25 cellular contexts compared by ENCODE assay signal in the genomic region with DNA sequence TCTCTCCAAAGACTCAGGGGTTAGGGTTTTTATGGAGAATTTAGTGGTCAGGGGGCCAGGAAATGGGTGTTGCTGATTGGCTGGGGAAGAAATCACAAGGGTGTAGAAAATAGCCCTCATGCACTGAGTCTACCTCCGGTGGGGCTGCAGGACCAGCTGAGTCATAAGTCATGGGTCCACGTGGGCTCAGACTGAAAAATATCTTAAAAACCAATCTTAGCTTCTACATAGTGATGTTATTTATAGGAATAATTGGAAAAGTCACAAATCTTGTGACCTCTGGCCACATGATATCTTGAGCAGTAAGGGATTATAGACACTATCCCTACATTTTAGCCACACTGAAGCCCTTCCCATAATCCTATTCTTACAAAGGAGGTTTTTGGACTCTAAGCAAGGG.
"Had no signal": no experiment of that assay in that cellular context is flagged by ENCODE, and none has a peak within 500 bp of the region (broad histone marks: within the 10 kb centered on the region; RNA-seq: fewer than 3 reads in every experiment).

No MANE protein-coding gene starts in this region.

- H3K27me3 ChIP-seq: adrenal gland, body of pancreas, colonic mucosa, esophagus squamous epithelium had no signal

- H3K4me3 ChIP-seq: adrenal gland, body of pancreas, colonic mucosa, esophagus squamous epithelium had no signal

- ATAC-seq: activated CD4-positive, alpha-beta T cell treated with anti-CD3 and anti-CD28 coated beads for 36 hours; activated CD8-positive, alpha-beta memory T cell treated with anti-CD3 and anti-CD28 coated beads, Interleukin-2, amount 10 ng/mL, durations not matched to agents 7 days and 5 days; activated CD8-positive, alpha-beta T cell treated with anti-CD3 and anti-CD28 coated beads, Interleukin-2, amount 10 ng/mL, durations not matched to agents 7 days and 5 days; activated naive CD8-positive, alpha-beta T cell treated with anti-CD3 and anti-CD28 coated beads, Interleukin-2, amount 50 U/mL, for 24 hours; body of pancreas; T-helper 17 cell had no signal

- H3K36me3 ChIP-seq: adrenal gland, colonic mucosa, esophagus squamous epithelium had no signal

- H3K27ac ChIP-seq: adrenal gland, body of pancreas, colonic mucosa, epithelial cell of prostate, esophagus squamous epithelium had no signal

- DNase-seq: activated CD4-positive, alpha-beta memory T cell treated with anti-CD3 and anti-CD28 coated beads for 36 hours; activated CD4-positive, alpha-beta T cell treated with anti-CD3 and anti-CD28 coated beads for 36 hours; activated CD4-positive, alpha-beta T cell treated with anti-CD3 and anti-CD28 coated beads, Interleukin-2, amount 10 ng/mL, durations not matched to agents 24 days and 14 days; activated CD4-positive, CD25-positive, alpha-beta regulatory T cell; activated CD4-positive, CD25-positive, alpha-beta regulatory T cell treated with anti-CD3 and anti-CD28 coated beads, Interleukin-2, amount 50 U/mL, for 72 hours; activated CD8-positive, alpha-beta memory T cell treated with anti-CD3 and anti-CD28 coated beads, Interleukin-2, amount 10 ng/mL, durations not matched to agents 7 days and 5 days; activated CD8-positive, alpha-beta memory T cell treated with anti-CD3 and anti-CD28 coated beads, Interleukin-2, amount 50 U/mL, for 4 hours; activated CD8-positive, alpha-beta T cell treated with anti-CD3 and anti-CD28 coated beads, Interleukin-2, amount 10 ng/mL, durations not matched to agents 7 days and 5 days; activated effector memory CD4-positive, alpha-beta T cell treated with anti-CD3 and anti-CD28 coated beads, Interleukin-2, amount 50 U/mL, for 16 hours; activated naive CD4-positive, alpha-beta T cell treated with anti-CD3 and anti-CD28 coated beads for 36 hours; activated naive CD8-positive, alpha-beta T cell treated with anti-CD3 and anti-CD28 coated beads for 36 hours; activated naive CD8-positive, alpha-beta T cell treated with anti-CD3 and anti-CD28 coated beads, Interleukin-2, amount 50 U/mL, for 24 hours; activated T-cell treated with anti-CD3 and anti-CD28 coated beads, Interleukin-2, amount 50 U/mL, for 1 hour; activated T-cell treated with anti-CD3 and anti-CD28 coated beads, Interleukin-2, amount 50 U/mL, for 48 hours; adrenal gland; amygdala; aorta; body of pancreas; cerebellar nuclear complex; colonic mucosa; effector CD8-positive, alpha-beta T cell; esophagus squamous epithelium; T-helper 17 cell; T1000 had no signal

- H3K9me3 ChIP-seq: adrenal gland, body of pancreas, colonic mucosa, esophagus squamous epithelium had no signal

- H3K4me1 ChIP-seq: adrenal gland, body of pancreas had no signal
